8 cellular contexts compared by ENCODE assay signal in genomic region chr22:35301370-35301874, GRCh38. TPM values are rescaled to one million over a fixed set of nuclear protein-coding genes. Genes with fewer than 3 reads are reported as not detected.
DNase-seq lines count a peak whose midpoint lies in the region; ATAC-seq and TF ChIP-seq lines count a peak whose summit lies in the region.

No MANE protein-coding gene starts in this region.

- intact Hi-C loops in Right ventricle myocardium superior (cut with DNase I), result no loop called here
- intact Hi-C loops in Right ventricle myocardium inferior (cut with DNase I), result loop anchor here (2.0 kb wide), 2 partner anchors 35 to 45 kb away; partner anchors contain the start of gene HMGXB4
- intact Hi-C loops in left ventricle myocardium inferior (cut with micrococcal nuclease), result no loop called here
- intact Hi-C loops in stomach (cut with DNase I; ENCODE audit: low total_unique reads), result no loop called here

- peak; percentile 51 for DNase-seq in Right ventricle myocardium superior
- DNase-seq in Right ventricle myocardium inferior (ENCODE audit: missing footprints), result no peak
- no peak for DNase-seq in left ventricle myocardium inferior
- DNase-seq in stomach, result no peak
- no peak for DNase-seq in GM20000 (ENCODE audit: low spot score)
- DNase-seq in hepatic stellate cell (ENCODE audit: low spot score), result no peak
- no peak for DNase-seq in epidermal melanocyte (ENCODE audit: insufficient read length, low spot score)

- H3K27me3 ChIP-seq in left ventricle myocardium inferior (ENCODE audit: low read depth) (no peaks in the 10 kb centered on the region), stomach (no peaks in the 10 kb centered on the region)

- peak overlapping the region; percentile 71 for H3K4me3 ChIP-seq in WI38 (ENCODE audit: low read depth, low read length)
- H3K4me3 ChIP-seq in left ventricle myocardium inferior, result peak overlapping the region; percentile 90
- peak overlapping the region in 2 of 4 donors; percentile 70 to 91 for H3K4me3 ChIP-seq in stomach

- TF ChIP-seq CTCF in WI38 (IDR thresholded peaks at IDR 0.05; ENCODE audit: low read depth, low read length), result no peak
- TF ChIP-seq CTCF in left ventricle myocardium inferior (IDR thresholded peaks at IDR 0.05; ENCODE audit: borderline replicate concordance), result no peak
- no peak for TF ChIP-seq CTCF in stomach (IDR thresholded peaks at IDR 0.05)
- TF ChIP-seq CTCF in GM20000 (IDR thresholded peaks at IDR 0.05; ENCODE audit: extremely low read depth, missing control alignments), result no peak

- no peak for TF ChIP-seq EP300 in stomach (IDR thresholded peaks at IDR 0.05)

- H3K4me1 ChIP-seq in left ventricle myocardium inferior, result peaks cover 63% of the 10 kb centered on the region
- H3K4me1 ChIP-seq in stomach, result peaks cover 13 to 38% (median 25%) of the 10 kb centered on the region in 4 donors

- 67 to 81% (median 75%) methylated on average over 17 of the region's 17 CpGs for WGBS in stomach, 5 donors

- ATAC-seq in Right ventricle myocardium superior (ENCODE audit: poor library complexity) (no peak), Right ventricle myocardium inferior (no peak)

- no peak for TF ChIP-seq POLR2A in stomach (IDR thresholded peaks at IDR 0.05)

- H3K36me3 ChIP-seq in left ventricle myocardium inferior, result no peaks in the 10 kb centered on the region
- H3K36me3 ChIP-seq in stomach, result peaks cover 0 to 6% (median 0%) of the 10 kb centered on the region in 4 donors

- peak overlapping the region; percentile 94 for H3K27ac ChIP-seq in left ventricle myocardium inferior (replicated peaks)
- peak overlapping the region in 4 of 5 donors; percentile 92 to 99 (median 97) for H3K27ac ChIP-seq in stomach

- H3K9me3 ChIP-seq in left ventricle myocardium inferior (replicated peaks), result no peaks in the 10 kb centered on the region
- H3K9me3 ChIP-seq in stomach, result no peaks in the 10 kb centered on the region

RNA-seq across cellular contexts. Expression of gene TOM1, which starts 1.7 kb away (rescaled TPM):
- total RNA-seq in Right ventricle myocardium superior (68.6 TPM), Right ventricle myocardium inferior (62.5 TPM), left ventricle myocardium inferior (68.0 TPM), stomach (100 to 1,000 TPM in 1 of 5 donors, 10 to 100 TPM in 4; 17.3 to 150 (median 51.3) TPM)
- polyA plus RNA-seq in stomach, result 10 to 100 TPM; 29.3 to 32.7 (median 30.1) TPM

RNA-seq across cellular contexts. Expression of gene HMGXB4, which starts 44.1 kb away (rescaled TPM):
- total RNA-seq in Right ventricle myocardium superior (7.5 TPM), Right ventricle myocardium inferior (9.4 TPM), left ventricle myocardium inferior (8.6 TPM), stomach (10 to 100 TPM; 13.3 to 31.0 (median 17.9) TPM)
- polyA plus RNA-seq in stomach, result 1 to 10 TPM; 4.8 to 8.6 (median 5.9) TPM
